1 cellular context compared by ENCODE assay signal in genomic region chr7:16463520-16463919, GRCh38.
TF ChIP-seq lines count a peak whose summit lies in the region.

No MANE protein-coding gene starts in this region.

TF ChIP-seq in endothelial cell of umbilical vein, 7 proteins besides CTCF, POLR2A, EP300 and RAD21:
- no peak for TF ChIP-seq MAX (IDR thresholded peaks at IDR 0.05; ENCODE audit: insufficient read depth, insufficient read length)
- no peak for TF ChIP-seq GATA2 (IDR thresholded peaks at IDR 0.05; ENCODE audit: insufficient read depth, insufficient read length, low read depth, low read length)
- TF ChIP-seq FOS (IDR thresholded peaks at IDR 0.05; ENCODE audit: borderline replicate concordance, insufficient read depth, low read length) = no peak
- TF ChIP-seq JUN (IDR thresholded peaks at IDR 0.05; ENCODE audit: borderline replicate concordance, insufficient read depth, insufficient read length, low read depth) = no peak
- no peak for TF ChIP-seq POLR2AphosphoS5 (IDR thresholded peaks at IDR 0.05; ENCODE audit: insufficient read depth, low read depth, low read length)
- no peak for TF ChIP-seq EZH2 (IDR thresholded peaks at IDR 0.05; ENCODE audit: borderline replicate concordance, low read depth, low read length, severe bottlenecking)
- no peak for TF ChIP-seq MYC (IDR thresholded peaks at IDR 0.05; ENCODE audit: low read depth, low read length)
